Comparison of ENCODE assay signal across 8 cellular contexts in genomic region chr12:57590892-57591566, GRCh38. TPM values are rescaled to one million over a fixed set of nuclear protein-coding genes. Genes with fewer than 3 reads are reported as not detected.
DNase-seq lines count a peak whose midpoint lies in the region; ATAC-seq lines count a peak whose summit lies in the region.

Gene PIP4K2C (plus strand): TSS chr12:57591192. CDS start chr12:57591290, 98 bp downstream.

- ATAC-seq in GM21717 (IDR thresholded peaks at IDR 0.05; ENCODE audit: unreplicated experiment), result peak; percentile 93
- peak; percentile 98 for ATAC-seq in natural killer cell treated with Interleukin-12 subunit alpha and Interleukin-12 subunit beta and Interleukin-15 and Interleukin-18, amount 100 ng/mL, for 72 hours

- H3K27me3 Mint-ChIP-seq in activated T-helper 2 cell treated with anti-CD3 and anti-CD28 coated beads, Interferon-gamma antibody, Interleukin-2, Interleukin-4, amounts not matched to agents 10 μg/mL and 5 μg/mL and 100 μg/mL, durations not matched to agents 14 hours and 24 hours and 36 hours (ENCODE audit: low read depth), result no peaks in the 10 kb centered on the region
- H3K27me3 Mint-ChIP-seq in natural killer cell treated with Interleukin-12 subunit alpha and Interleukin-12 subunit beta and Interleukin-15 and Interleukin-18, amount 100 ng/mL, for 72 hours, result no peaks in the 10 kb centered on the region

- H3K4me3 Mint-ChIP-seq in activated T-helper 2 cell treated with anti-CD3 and anti-CD28 coated beads, Interferon-gamma antibody, Interleukin-2, Interleukin-4, amounts not matched to agents 10 μg/mL and 5 μg/mL and 100 μg/mL, durations not matched to agents 14 hours and 24 hours and 36 hours (ENCODE audit: low read depth), result peak within 1 kb of the TSS; percentile 86
- peak within 1 kb of the TSS; percentile 94 for H3K4me3 Mint-ChIP-seq in natural killer cell treated with Interleukin-12 subunit alpha and Interleukin-12 subunit beta and Interleukin-15 and Interleukin-18, amount 100 ng/mL, for 72 hours

- DNase-seq in DMS79 treated with DMSO at 0.1 percent for 48 hours (lab: John Stamatoyannopoulos, UW) (peak; percentile 53), KBM-7 (peak; percentile 82), RPMI8226 (peak; percentile 95), fibroblast of peridontal ligament (ENCODE audit: extremely low read depth) (peak; percentile 12)
- DNase-seq in activated T-helper 2 cell treated with anti-CD3 and anti-CD28 coated beads, Interferon-gamma antibody, Interleukin-2, Interleukin-4, amounts not matched to agents 10 μg/mL and 5 μg/mL and 100 μg/mL, durations not matched to agents 14 hours and 24 hours and 36 hours (ENCODE audit: low spot score), result peak; percentile 73
- DNase-seq in natural killer cell treated with Interleukin-12 subunit alpha and Interleukin-12 subunit beta and Interleukin-15 and Interleukin-18, amount 100 ng/mL, for 72 hours (ENCODE audit: low spot score), result peak; percentile 90
- peak; percentile 77 for DNase-seq in stimulated activated naive CD4-positive, alpha-beta T cell treated with Interleukin-2 at 50 U/mL for 16 hours (lab: John Stamatoyannopoulos, UW)

- no peaks in the 10 kb centered on the region for H3K9me3 Mint-ChIP-seq in activated T-helper 2 cell treated with anti-CD3 and anti-CD28 coated beads, Interferon-gamma antibody, Interleukin-2, Interleukin-4, amounts not matched to agents 10 μg/mL and 5 μg/mL and 100 μg/mL, durations not matched to agents 14 hours and 24 hours and 36 hours
- no peaks in the 10 kb centered on the region for H3K9me3 Mint-ChIP-seq in natural killer cell treated with Interleukin-12 subunit alpha and Interleukin-12 subunit beta and Interleukin-15 and Interleukin-18, amount 100 ng/mL, for 72 hours

- peaks cover 16% of the 10 kb centered on the region for H3K4me1 Mint-ChIP-seq in activated T-helper 2 cell treated with anti-CD3 and anti-CD28 coated beads, Interferon-gamma antibody, Interleukin-2, Interleukin-4, amounts not matched to agents 10 μg/mL and 5 μg/mL and 100 μg/mL, durations not matched to agents 14 hours and 24 hours and 36 hours (ENCODE audit: low read depth)
- peaks cover 22 to 23% of the 10 kb centered on the region in 2 donors for H3K4me1 Mint-ChIP-seq in natural killer cell treated with Interleukin-12 subunit alpha and Interleukin-12 subunit beta and Interleukin-15 and Interleukin-18, amount 100 ng/mL, for 72 hours (ENCODE audit: low read depth in 2 of 2)

- peak within 1 kb of the TSS; percentile 69 for H3K27ac Mint-ChIP-seq in activated T-helper 2 cell treated with anti-CD3 and anti-CD28 coated beads, Interferon-gamma antibody, Interleukin-2, Interleukin-4, amounts not matched to agents 10 μg/mL and 5 μg/mL and 100 μg/mL, durations not matched to agents 14 hours and 24 hours and 36 hours
- H3K27ac Mint-ChIP-seq in natural killer cell treated with Interleukin-12 subunit alpha and Interleukin-12 subunit beta and Interleukin-15 and Interleukin-18, amount 100 ng/mL, for 72 hours, result peak within 1 kb of the TSS; percentile 45 to 86

- intact Hi-C loops in activated T-helper 2 cell treated with anti-CD3 and anti-CD28 coated beads, Interferon-gamma antibody, Interleukin-2, Interleukin-4, amounts not matched to agents 10 μg/mL and 5 μg/mL and 100 μg/mL, durations not matched to agents 14 hours and 24 hours and 36 hours (cut with micrococcal nuclease), result loop anchor here (1.0 to 2.0 kb wide), 3 partner anchors 13 to 68 kb away; partner anchors contain the start of genes DCTN2, DTX3 and MBD6

- in situ Hi-C loops in KBM-7 (cut with MboI; ENCODE audit: low pct_unique_long_range_greater_than_20kb, low sequenced_read_pairs), result no loop called here

- H3K36me3 Mint-ChIP-seq in activated T-helper 2 cell treated with anti-CD3 and anti-CD28 coated beads, Interferon-gamma antibody, Interleukin-2, Interleukin-4, amounts not matched to agents 10 μg/mL and 5 μg/mL and 100 μg/mL, durations not matched to agents 14 hours and 24 hours and 36 hours (ENCODE audit: low read depth), result peaks cover 14% of the 10 kb centered on the region
- H3K36me3 Mint-ChIP-seq in natural killer cell treated with Interleukin-12 subunit alpha and Interleukin-12 subunit beta and Interleukin-15 and Interleukin-18, amount 100 ng/mL, for 72 hours, result no peaks in the 10 kb centered on the region

RNA-seq across cellular contexts. Expression of gene PIP4K2C, which starts in this region (rescaled TPM):
- total RNA-seq in activated T-helper 2 cell treated with anti-CD3 and anti-CD28 coated beads, Interferon-gamma antibody, Interleukin-2, Interleukin-4, amounts not matched to agents 10 μg/mL and 5 μg/mL and 100 μg/mL, durations not matched to agents 14 hours and 24 hours and 36 hours, result 23.2 and 24.6 TPM in 2 replicates
- 10 to 100 TPM; 25.9 to 35.7 TPM for total RNA-seq in natural killer cell treated with Interleukin-12 subunit alpha and Interleukin-12 subunit beta and Interleukin-15 and Interleukin-18, amount 100 ng/mL, for 72 hours

Comparison
In these comparisons a context has a peak if more than half of its experiments do, and no peak if none do; other contexts are left out.
1. Peak in every context shown above with its lines: DNase-seq and ATAC-seq.
2. DNase-seq: peak in every context shown above with its lines; median percentile 95 in RPMI8226; 90 in natural killer cell treated with Interleukin-12 subunit alpha and Interleukin-12 subunit beta and Interleukin-15 and Interleukin-18, amount 100 ng/mL, for 72 hours; 82 in KBM-7; 77 in stimulated activated naive CD4-positive, alpha-beta T cell treated with Interleukin-2 at 50 U/mL for 16 hours; 73 in activated T-helper 2 cell treated with anti-CD3 and anti-CD28 coated beads, Interferon-gamma antibody, Interleukin-2, Interleukin-4, amounts not matched to agents 10 μg/mL and 5 μg/mL and 100 μg/mL, durations not matched to agents 14 hours and 24 hours and 36 hours; 53 in DMS79 treated with DMSO at 0.1 percent for 48 hours; 12 in fibroblast of peridontal ligament.